In the genomic region with DNA sequence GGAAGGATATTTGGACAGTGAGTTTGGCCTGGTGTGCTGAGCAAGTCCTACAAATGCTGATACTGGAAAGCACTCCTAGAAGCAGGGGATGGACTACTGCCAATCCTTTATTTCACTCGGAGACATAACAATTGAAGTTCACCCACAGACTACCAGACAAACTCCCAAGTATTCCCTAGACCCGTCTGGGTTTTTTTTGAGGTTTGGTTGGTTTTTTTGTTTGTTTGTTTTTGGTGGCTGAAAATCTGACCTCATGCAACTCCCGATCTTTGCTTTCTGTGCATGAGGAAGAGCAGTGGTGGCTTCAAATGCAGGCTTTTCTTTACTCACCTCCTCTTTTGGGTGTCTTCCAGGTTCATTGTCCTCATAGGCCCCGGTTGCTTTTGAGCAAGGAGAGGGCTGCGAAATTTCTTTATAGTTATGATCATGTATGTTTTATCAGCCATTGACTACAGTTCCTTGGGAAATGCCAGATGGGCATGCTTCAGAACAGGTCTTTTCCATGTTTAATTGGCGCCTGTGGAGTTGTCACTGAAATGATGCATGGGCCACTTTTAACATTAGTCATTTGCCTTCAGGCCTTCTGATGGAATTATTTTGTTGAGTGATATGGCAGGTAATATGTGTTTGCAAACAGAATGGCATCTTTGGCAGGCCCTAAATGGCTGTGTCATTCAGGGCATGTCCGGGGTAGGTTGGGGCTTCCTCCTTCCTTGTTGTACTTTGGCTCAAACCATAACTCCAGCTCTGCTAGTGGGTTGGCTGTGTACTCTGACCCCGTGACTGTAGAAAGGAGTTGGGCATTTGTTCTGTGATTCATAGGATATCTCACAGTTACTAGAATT, we compare ENCODE assay signal across 2 cellular contexts.
TF ChIP-seq lines count a peak whose summit lies in the region.

No MANE protein-coding gene starts in this region.

TF ChIP-seq in GM12878, 131 proteins besides CTCF, POLR2A, EP300 and RAD21:
- TF ChIP-seq, protein P1, sequence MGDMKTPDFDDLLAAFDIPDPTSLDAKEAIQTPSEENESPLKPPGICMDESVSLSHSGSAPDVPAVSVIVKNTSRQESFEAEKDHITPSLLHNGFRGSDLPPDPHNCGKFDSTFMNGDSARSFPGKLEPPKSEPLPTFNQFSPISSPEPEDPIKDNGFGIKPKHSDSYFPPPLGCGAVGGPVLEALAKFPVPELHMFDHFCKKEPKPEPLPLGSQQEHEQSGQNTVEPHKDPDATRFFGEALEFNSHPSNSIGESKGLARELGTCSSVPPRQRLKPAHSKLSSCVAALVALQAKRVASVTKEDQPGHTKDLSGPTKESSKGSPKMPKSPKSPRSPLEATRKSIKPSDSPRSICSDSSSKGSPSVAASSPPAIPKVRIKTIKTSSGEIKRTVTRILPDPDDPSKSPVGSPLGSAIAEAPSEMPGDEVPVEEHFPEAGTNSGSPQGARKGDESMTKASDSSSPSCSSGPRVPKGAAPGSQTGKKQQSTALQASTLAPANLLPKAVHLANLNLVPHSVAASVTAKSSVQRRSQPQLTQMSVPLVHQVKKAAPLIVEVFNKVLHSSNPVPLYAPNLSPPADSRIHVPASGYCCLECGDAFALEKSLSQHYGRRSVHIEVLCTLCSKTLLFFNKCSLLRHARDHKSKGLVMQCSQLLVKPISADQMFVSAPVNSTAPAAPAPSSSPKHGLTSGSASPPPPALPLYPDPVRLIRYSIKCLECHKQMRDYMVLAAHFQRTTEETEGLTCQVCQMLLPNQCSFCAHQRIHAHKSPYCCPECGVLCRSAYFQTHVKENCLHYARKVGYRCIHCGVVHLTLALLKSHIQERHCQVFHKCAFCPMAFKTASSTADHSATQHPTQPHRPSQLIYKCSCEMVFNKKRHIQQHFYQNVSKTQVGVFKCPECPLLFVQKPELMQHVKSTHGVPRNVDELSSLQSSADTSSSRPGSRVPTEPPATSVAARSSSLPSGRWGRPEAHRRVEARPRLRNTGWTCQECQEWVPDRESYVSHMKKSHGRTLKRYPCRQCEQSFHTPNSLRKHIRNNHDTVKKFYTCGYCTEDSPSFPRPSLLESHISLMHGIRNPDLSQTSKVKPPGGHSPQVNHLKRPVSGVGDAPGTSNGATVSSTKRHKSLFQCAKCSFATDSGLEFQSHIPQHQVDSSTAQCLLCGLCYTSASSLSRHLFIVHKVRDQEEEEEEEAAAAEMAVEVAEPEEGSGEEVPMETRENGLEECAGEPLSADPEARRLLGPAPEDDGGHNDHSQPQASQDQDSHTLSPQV (IDR thresholded peaks at IDR 0.05): no peak
- TF ChIP-seq USF2 (IDR thresholded peaks at IDR 0.05; ENCODE audit: borderline replicate concordance, low read depth, low read length) (no peak), NR2C2 (IDR thresholded peaks at IDR 0.05; ENCODE audit: borderline replicate concordance, control insufficient read depth, insufficient read length, low read depth) (no peak), STAT1 (conservative IDR thresholded peaks at IDR 0.05) (no peak), PAX5 (IDR thresholded peaks at IDR 0.05; ENCODE audit: borderline replicate concordance, low read depth, low read length) (no peak), PML (IDR thresholded peaks at IDR 0.05; ENCODE audit: low read length) (no peak), ZNF24 (IDR thresholded peaks at IDR 0.05) (no peak), SREBF2 (IDR thresholded peaks at IDR 0.05; ENCODE audit: low read length) (no peak), SRF (IDR thresholded peaks at IDR 0.05; ENCODE audit: low read depth in 2 of 2, low read length in 2 of 2) (no peak), RB1 (IDR thresholded peaks at IDR 0.05; ENCODE audit: borderline replicate concordance) (no peak), ASH2L (IDR thresholded peaks at IDR 0.05; ENCODE audit: borderline replicate concordance, low read depth) (no peak), HDAC2 (IDR thresholded peaks at IDR 0.05) (no peak), CREM (IDR thresholded peaks at IDR 0.05; ENCODE audit: low read depth) (no peak)
- TF ChIP-seq, protein P2, sequence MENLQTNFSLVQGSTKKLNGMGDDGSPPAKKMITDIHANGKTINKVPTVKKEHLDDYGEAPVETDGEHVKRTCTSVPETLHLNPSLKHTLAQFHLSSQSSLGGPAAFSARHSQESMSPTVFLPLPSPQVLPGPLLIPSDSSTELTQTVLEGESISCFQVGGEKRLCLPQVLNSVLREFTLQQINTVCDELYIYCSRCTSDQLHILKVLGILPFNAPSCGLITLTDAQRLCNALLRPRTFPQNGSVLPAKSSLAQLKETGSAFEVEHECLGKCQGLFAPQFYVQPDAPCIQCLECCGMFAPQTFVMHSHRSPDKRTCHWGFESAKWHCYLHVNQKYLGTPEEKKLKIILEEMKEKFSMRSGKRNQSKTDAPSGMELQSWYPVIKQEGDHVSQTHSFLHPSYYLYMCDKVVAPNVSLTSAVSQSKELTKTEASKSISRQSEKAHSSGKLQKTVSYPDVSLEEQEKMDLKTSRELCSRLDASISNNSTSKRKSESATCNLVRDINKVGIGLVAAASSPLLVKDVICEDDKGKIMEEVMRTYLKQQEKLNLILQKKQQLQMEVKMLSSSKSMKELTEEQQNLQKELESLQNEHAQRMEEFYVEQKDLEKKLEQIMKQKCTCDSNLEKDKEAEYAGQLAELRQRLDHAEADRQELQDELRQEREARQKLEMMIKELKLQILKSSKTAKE (IDR thresholded peaks at IDR 0.05; ENCODE audit: low read depth, poor library complexity, severe bottlenecking): no peak
- TF ChIP-seq, protein P3, sequence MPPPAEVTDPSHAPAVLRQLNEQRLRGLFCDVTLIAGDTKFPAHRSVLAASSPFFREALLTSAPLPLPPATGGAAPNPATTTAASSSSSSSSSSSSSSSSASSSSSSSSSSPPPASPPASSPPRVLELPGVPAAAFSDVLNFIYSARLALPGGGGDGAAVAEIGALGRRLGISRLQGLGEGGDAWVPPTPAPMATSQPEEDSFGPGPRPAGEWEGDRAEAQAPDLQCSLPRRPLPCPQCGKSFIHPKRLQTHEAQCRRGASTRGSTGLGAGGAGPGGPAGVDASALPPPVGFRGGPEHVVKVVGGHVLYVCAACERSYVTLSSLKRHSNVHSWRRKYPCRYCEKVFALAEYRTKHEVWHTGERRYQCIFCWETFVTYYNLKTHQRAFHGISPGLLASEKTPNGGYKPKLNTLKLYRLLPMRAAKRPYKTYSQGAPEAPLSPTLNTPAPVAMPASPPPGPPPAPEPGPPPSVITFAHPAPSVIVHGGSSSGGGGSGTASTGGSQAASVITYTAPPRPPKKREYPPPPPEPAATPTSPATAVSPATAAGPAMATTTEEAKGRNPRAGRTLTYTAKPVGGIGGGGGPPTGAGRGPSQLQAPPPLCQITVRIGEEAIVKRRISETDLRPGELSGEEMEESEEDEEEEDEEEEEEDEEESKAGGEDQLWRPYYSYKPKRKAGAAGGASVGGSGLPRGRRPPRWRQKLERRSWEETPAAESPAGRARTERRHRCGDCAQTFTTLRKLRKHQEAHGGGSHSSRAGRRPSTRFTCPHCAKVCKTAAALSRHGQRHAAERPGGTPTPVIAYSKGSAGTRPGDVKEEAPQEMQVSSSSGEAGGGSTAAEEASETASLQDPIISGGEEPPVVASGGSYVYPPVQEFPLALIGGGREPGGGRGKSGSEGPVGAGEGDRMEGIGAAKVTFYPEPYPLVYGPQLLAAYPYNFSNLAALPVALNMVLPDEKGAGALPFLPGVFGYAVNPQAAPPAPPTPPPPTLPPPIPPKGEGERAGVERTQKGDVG (CRISPR knock-in tag; IDR thresholded peaks at IDR 0.05): no peak
TF ChIP-seq in GM12878: peak in this region for 0.

TF ChIP-seq in neural cell, 6 proteins besides CTCF, POLR2A, EP300 and RAD21 (continued from another document):
- TF ChIP-seq, protein P4, sequence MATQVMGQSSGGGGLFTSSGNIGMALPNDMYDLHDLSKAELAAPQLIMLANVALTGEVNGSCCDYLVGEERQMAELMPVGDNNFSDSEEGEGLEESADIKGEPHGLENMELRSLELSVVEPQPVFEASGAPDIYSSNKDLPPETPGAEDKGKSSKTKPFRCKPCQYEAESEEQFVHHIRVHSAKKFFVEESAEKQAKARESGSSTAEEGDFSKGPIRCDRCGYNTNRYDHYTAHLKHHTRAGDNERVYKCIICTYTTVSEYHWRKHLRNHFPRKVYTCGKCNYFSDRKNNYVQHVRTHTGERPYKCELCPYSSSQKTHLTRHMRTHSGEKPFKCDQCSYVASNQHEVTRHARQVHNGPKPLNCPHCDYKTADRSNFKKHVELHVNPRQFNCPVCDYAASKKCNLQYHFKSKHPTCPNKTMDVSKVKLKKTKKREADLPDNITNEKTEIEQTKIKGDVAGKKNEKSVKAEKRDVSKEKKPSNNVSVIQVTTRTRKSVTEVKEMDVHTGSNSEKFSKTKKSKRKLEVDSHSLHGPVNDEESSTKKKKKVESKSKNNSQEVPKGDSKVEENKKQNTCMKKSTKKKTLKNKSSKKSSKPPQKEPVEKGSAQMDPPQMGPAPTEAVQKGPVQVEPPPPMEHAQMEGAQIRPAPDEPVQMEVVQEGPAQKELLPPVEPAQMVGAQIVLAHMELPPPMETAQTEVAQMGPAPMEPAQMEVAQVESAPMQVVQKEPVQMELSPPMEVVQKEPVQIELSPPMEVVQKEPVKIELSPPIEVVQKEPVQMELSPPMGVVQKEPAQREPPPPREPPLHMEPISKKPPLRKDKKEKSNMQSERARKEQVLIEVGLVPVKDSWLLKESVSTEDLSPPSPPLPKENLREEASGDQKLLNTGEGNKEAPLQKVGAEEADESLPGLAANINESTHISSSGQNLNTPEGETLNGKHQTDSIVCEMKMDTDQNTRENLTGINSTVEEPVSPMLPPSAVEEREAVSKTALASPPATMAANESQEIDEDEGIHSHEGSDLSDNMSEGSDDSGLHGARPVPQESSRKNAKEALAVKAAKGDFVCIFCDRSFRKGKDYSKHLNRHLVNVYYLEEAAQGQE (IDR thresholded peaks at IDR 0.05; ENCODE audit: borderline replicate concordance): no peak
- no peak for TF ChIP-seq POLR2AphosphoS5 (IDR thresholded peaks at IDR 0.05)
- TF ChIP-seq MXI1 (conservative IDR thresholded peaks at IDR 0.05; ENCODE audit: poor library complexity, severe bottlenecking): no peak
- TF ChIP-seq SMC3 (conservative IDR thresholded peaks at IDR 0.05; ENCODE audit: poor library complexity): no peak
- TF ChIP-seq EZH2 (IDR thresholded peaks at IDR 0.05; ENCODE audit: borderline replicate concordance, insufficient read depth, low read length, poor library complexity, severe bottlenecking): no peak
